In genomic region chr10:47379445-47379785, GRCh38 we compare ENCODE assay signal across 18 cellular contexts. TPM values are rescaled to one million over a fixed set of nuclear protein-coding genes. Genes with fewer than 3 reads are reported as not detected.
"Had no signal": no experiment of that assay in that cellular context is flagged by ENCODE, and none has a peak within 500 bp of the region (broad histone marks: within the 10 kb centered on the region; RNA-seq: fewer than 3 reads in every experiment).

No MANE protein-coding gene starts in this region.

- ATAC-seq: activated T-cell treated with anti-CD3 and anti-CD28 coated beads, Interleukin-2, amount 50 U/mL, for 72 hours; left ventricle myocardium superior; natural killer cell treated with Interleukin-12 subunit alpha and Interleukin-12 subunit beta and Interleukin-15 and Interleukin-18, amount 100 ng/mL, for 72 hours; T-cell; upper lobe of right lung had no signal

- H3K27ac ChIP-seq: breast epithelium, hepatocyte, skin epidermis, testis, upper lobe of right lung had no signal

- DNase-seq: activated naive CD4-positive, alpha-beta T cell treated with Interleukin-2 at 50 U/mL for 16 hours; activated T-cell treated with anti-CD3 and anti-CD28 coated beads, Interleukin-2, amount 50 U/mL, for 72 hours; erythroblast; left ventricle myocardium superior; stimulated activated CD4-positive, alpha-beta T cell treated with anti-CD3 and anti-CD28 coated beads, Interleukin-4, amount 100 ng/mL, for 24 hours; stimulated activated naive CD4-positive, alpha-beta T cell treated with Interleukin-2 at 50 U/mL for 16 hours; T-helper 9 cell; testis; upper lobe of right lung had no signal

RNA-seq across cellular contexts. Expression of gene ZNF488, which starts 4.7 kb away (rescaled TPM):
- total RNA-seq: left ventricle myocardium superior; natural killer cell treated with Interleukin-12 subunit alpha and Interleukin-12 subunit beta and Interleukin-15 and Interleukin-18, amount 100 ng/mL, for 72 hours; posterior vena cava; T-cell had no signal

RNA-seq across cellular contexts. Expression of gene RBP3, which starts 31.3 kb away (rescaled TPM):
- total RNA-seq: activated T-cell treated with anti-CD3 and anti-CD28 coated beads, Interleukin-2, amount 50 U/mL, for 72 hours; aorta; breast epithelium; cerebellum; dermis microvascular lymphatic vessel endothelial cell; left ventricle myocardium superior; natural killer cell treated with Interleukin-12 subunit alpha and Interleukin-12 subunit beta and Interleukin-15 and Interleukin-18, amount 100 ng/mL, for 72 hours; posterior vena cava; T-cell; upper lobe of right lung had no signal

RNA-seq across cellular contexts. Expression of gene GDF2, which starts 57.2 kb away (rescaled TPM):
- total RNA-seq: activated T-cell treated with anti-CD3 and anti-CD28 coated beads, Interleukin-2, amount 50 U/mL, for 72 hours; aorta; breast epithelium; cerebellum; dermis microvascular lymphatic vessel endothelial cell; hepatocyte; left ventricle myocardium superior; natural killer cell treated with Interleukin-12 subunit alpha and Interleukin-12 subunit beta and Interleukin-15 and Interleukin-18, amount 100 ng/mL, for 72 hours; posterior vena cava; T-cell; upper lobe of right lung had no signal
